Comparison of ENCODE assay signal across 8 cellular contexts in the genomic region with DNA sequence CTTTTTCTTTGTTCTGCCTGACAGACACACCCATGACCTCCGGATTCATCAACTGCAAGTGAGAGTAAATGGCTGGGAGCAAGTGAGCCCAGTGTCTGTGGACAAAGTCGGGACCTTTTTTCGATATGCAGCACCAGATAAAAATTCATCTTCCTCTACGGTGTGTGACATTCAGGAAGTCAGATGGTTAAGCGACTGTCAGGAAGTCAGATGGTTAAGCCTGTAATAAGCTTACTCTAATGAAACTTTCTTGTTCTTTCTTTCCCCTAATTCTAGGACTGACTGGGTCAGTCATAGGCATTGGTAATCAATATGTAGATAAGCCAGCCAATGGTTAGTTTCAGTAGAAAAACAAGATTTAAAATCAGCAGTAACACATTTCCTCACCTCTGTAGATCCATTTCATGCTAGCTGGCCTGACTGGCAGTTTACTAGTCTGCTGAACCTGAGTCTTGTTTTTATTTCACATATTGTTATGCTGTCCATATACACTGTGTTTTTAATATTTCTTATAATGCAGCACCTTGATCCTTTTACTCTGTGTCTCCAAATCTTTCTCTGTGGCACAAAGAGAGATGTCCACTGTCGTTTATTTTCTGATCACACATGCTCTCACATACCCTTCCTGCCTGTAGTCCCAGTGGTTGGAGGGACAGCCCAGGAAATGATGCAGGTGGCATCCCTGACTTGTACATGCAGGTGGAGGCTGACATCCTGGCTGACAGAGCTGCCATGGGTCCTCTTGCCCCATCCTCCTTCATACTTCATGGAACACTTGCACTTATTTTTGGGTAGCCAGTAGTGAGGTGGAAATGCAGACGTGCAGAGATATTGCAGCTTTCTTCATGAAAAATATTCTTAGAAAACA.
A peak's percentile ranks its signal among the peaks of the same experiment; 100 is the strongest.
DNase-seq lines count a peak whose midpoint lies in the region; ATAC-seq, FAIRE-seq and TF ChIP-seq lines count a peak whose summit lies in the region.
"Had no signal": no experiment of that assay in that cellular context is flagged by ENCODE, and none has a peak within 500 bp of the region (broad histone marks: within the 10 kb centered on the region; RNA-seq: fewer than 3 reads in every experiment).

No MANE protein-coding gene starts in this region.

- peaks cover 53% of the 10 kb centered on the region for H3K36me3 ChIP-seq in OCI-LY7 (ENCODE audit: insufficient read depth, low read length)
- peaks cover 34% of the 10 kb centered on the region for H3K36me3 ChIP-seq in effector memory CD4-positive, alpha-beta T cell (ENCODE audit: control insufficient read depth, insufficient read depth, low read length)

- no peak for TF ChIP-seq CTCF in OCI-LY7 (conservative IDR thresholded peaks at IDR 0.05; ENCODE audit: low read length)

- no peaks in the 10 kb centered on the region for H3K27me3 ChIP-seq in effector memory CD4-positive, alpha-beta T cell (replicated peaks; ENCODE audit: control insufficient read depth, insufficient read depth, low read length, poor library complexity, severe bottlenecking)

- BruUV-seq in OCI-LY7 (replicated peaks; lab: Mats Ljungman, UMichigan): no TSS peak

- H2AFZ ChIP-seq in OCI-LY7 (ENCODE audit: low read length): peak overlapping the region; percentile 65; the same call in 1 of the 2 replicates

- H3K27ac ChIP-seq in OCI-LY7 (ENCODE audit: low read depth, low read length, poor library complexity, severe bottlenecking): peak overlapping the region; percentile 62
- peak overlapping the region; percentile 55 for H3K27ac ChIP-seq in effector memory CD4-positive, alpha-beta T cell (ENCODE audit: insufficient read depth, low read length, poor library complexity, severe bottlenecking)

- no peaks in the 10 kb centered on the region for H3K79me2 ChIP-seq in OCI-LY7 (ENCODE audit: insufficient read depth, low read depth, low read length)

- H3K9me2 ChIP-seq in OCI-LY7 (ENCODE audit: insufficient read depth, low read length): no peaks in the 10 kb centered on the region

- CTCF ChIA-PET in OCI-LY7 (lab: Charles Lee; ENCODE audit: unreplicated experiment): no interaction called here

- H3K4me3 Mint-ChIP-seq in stimulated activated memory B cell treated with anti-CD40 and anti-IgM and Interleukin-4, amounts not matched to agents 10 μg/mL and 1 μg/mL and 100 μg/mL, for 72 hours: peak overlapping the region; percentile 57

- DNase-seq in GM19239 (ENCODE audit: insufficient read length, low spot score): no peak
- peak; percentile 63 for DNase-seq in OCI-LY7 (ENCODE audit: low spot score)
- DNase-seq in effector memory CD4-positive, alpha-beta T cell: peak in 1 of 3 donors; percentile 2
- DNase-seq in putamen (ENCODE audit: low spot score): no peak
- DNase-seq: NCI-H446 had no signal

- H3K4me3 ChIP-seq in OCI-LY7 (ENCODE audit: low read depth, low read length, poor library complexity, severe bottlenecking): peak overlapping the region; percentile 38
- H3K4me3 ChIP-seq in effector memory CD4-positive, alpha-beta T cell (ENCODE audit: insufficient read depth, low read depth, low read length, poor library complexity, severe bottlenecking): peak overlapping the region; percentile 10

- H3K4me1 Mint-ChIP-seq in stimulated activated memory B cell treated with anti-CD40 and anti-IgM and Interleukin-4, amounts not matched to agents 10 μg/mL and 1 μg/mL and 100 μg/mL, for 72 hours: peaks cover 42% of the 10 kb centered on the region

- H3K27ac Mint-ChIP-seq in stimulated activated memory B cell treated with anti-CD40 and anti-IgM and Interleukin-4, amounts not matched to agents 10 μg/mL and 1 μg/mL and 100 μg/mL, for 72 hours: peak overlapping the region; percentile 92

- POLR2A ChIA-PET in OCI-LY7 (lab: Charles Lee): interaction anchor here (0.6 kb wide), 1 partner anchor 44 kb away, joined by 3 read pairs; no protein-coding TSS in a partner anchor

- no peaks in the 10 kb centered on the region for H3K9me3 ChIP-seq in OCI-LY7 (ENCODE audit: low read length)
- no peaks in the 10 kb centered on the region for H3K9me3 ChIP-seq in effector memory CD4-positive, alpha-beta T cell (ENCODE audit: control insufficient read depth, low read length)

- peak; percentile 92 for FAIRE-seq in GM19239 (lab: Jason Lieb, UNC)

- TF ChIP-seq POLR2A in GM18505 (IDR thresholded peaks at IDR 0.05; ENCODE audit: borderline replicate concordance, extremely low read depth, insufficient read depth, insufficient read length): no peak

- peak; percentile 62 for ATAC-seq in stimulated activated memory B cell treated with anti-CD40 and anti-IgM and Interleukin-4, amounts not matched to agents 10 μg/mL and 1 μg/mL and 100 μg/mL, for 72 hours
- ATAC-seq in HG02884 (IDR thresholded peaks at IDR 0.05; ENCODE audit: unreplicated experiment) (no peak), GM18505 (IDR thresholded peaks at IDR 0.05; ENCODE audit: unreplicated experiment) (no peak)

- H3K36me3 Mint-ChIP-seq in stimulated activated memory B cell treated with anti-CD40 and anti-IgM and Interleukin-4, amounts not matched to agents 10 μg/mL and 1 μg/mL and 100 μg/mL, for 72 hours: peaks cover 43% of the 10 kb centered on the region

- peaks cover 7% of the 10 kb centered on the region for H3K9me3 Mint-ChIP-seq in stimulated activated memory B cell treated with anti-CD40 and anti-IgM and Interleukin-4, amounts not matched to agents 10 μg/mL and 1 μg/mL and 100 μg/mL, for 72 hours

- peaks cover 33% of the 10 kb centered on the region for H3K4me1 ChIP-seq in OCI-LY7 (ENCODE audit: insufficient read depth, low read length, poor library complexity, severe bottlenecking)
- peaks cover 20% of the 10 kb centered on the region for H3K4me1 ChIP-seq in effector memory CD4-positive, alpha-beta T cell (ENCODE audit: control insufficient read depth, insufficient read depth, low read length, poor library complexity, severe bottlenecking)

- peak overlapping the region; percentile 70 for H3K4me2 ChIP-seq in OCI-LY7 (ENCODE audit: low read length)

- H3K27me3 Mint-ChIP-seq in stimulated activated memory B cell treated with anti-CD40 and anti-IgM and Interleukin-4, amounts not matched to agents 10 μg/mL and 1 μg/mL and 100 μg/mL, for 72 hours: no peaks in the 10 kb centered on the region

- intact Hi-C loops in OCI-LY7 (cut with micrococcal nuclease; ENCODE audit: unreplicated experiment): no loop called here

- H4K20me1 ChIP-seq in OCI-LY7 (ENCODE audit: insufficient read depth, low read length): no peaks in the 10 kb centered on the region
